Comparison of ENCODE assay signal across 14 cellular contexts in the genomic region with DNA sequence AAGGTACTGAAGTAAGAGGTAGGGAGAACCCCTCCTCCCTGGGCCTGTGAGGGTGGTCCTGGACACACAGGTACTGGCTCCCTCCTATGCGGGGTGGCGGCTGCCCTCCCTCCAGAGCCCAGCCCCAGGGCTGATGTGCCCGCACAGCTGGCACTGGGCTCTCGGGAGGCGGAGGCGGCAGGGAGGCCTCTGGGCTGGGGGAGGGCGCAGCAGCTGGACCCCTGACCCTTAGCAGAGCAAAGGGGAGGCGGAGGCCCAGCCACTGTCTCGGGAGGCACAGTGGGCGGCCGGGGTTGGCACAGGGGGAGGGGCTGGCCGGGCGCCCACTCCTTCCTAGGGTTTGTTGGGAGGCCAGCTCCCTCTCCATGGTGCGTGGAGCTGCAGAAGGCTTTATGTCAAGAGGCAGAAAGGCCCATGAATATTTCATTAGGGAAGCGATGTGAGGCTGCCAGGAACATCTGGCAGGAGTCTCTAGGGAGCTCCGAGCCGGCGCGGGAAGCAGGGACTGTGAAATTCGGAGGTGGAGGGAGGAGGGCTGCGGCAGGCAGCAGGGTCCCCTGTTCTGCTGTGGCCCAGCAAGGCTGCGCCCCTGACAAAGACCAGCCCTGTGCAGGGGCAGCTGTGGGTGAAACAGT. TPM values are rescaled to one million over a fixed set of nuclear protein-coding genes. Genes with fewer than 3 reads are reported as not detected.
DNase-seq lines count a peak whose midpoint lies in the region; ATAC-seq, FAIRE-seq and TF ChIP-seq lines count a peak whose summit lies in the region.
"Had no signal": no experiment of that assay in that cellular context is flagged by ENCODE, and none has a peak within 500 bp of the region (broad histone marks: within the 10 kb centered on the region; RNA-seq: fewer than 3 reads in every experiment).

No MANE protein-coding gene starts in this region.

- no peak for TF ChIP-seq POLR2A in GM12892 (IDR thresholded peaks at IDR 0.05; ENCODE audit: low read depth, low read length)

- peak overlapping the region; percentile 50 for H3K27ac Mint-ChIP-seq in activated T-helper 17 cell treated with anti-CD3 and anti-CD28 coated beads, Interleukin-2, amount 50 U/mL, for 72 hours
- no peak overlapping the region for H3K27ac Mint-ChIP-seq in nephron progenitor cell
- no peak overlapping the region for H3K27ac Mint-ChIP-seq in activated CD4-positive, alpha-beta T cell treated with anti-CD3 and anti-CD28 coated beads, Interleukin-2, amount 10 ng/mL, durations not matched to agents 24 days and 14 days
- H3K27ac Mint-ChIP-seq: activated T-cell treated with anti-CD3 and anti-CD28 coated beads, Interleukin-2, amount 50 U/mL, for 24 hours had no signal

- peaks cover 91% of the 10 kb centered on the region for H3K27me3 ChIP-seq in BE2C

- no peak for FAIRE-seq in GM12892 (lab: Jason Lieb, UNC)

- H3K36me3 Mint-ChIP-seq in activated T-helper 17 cell treated with anti-CD3 and anti-CD28 coated beads, Interleukin-2, amount 50 U/mL, for 72 hours (ENCODE audit: low read depth), result no peaks in the 10 kb centered on the region
- H3K36me3 Mint-ChIP-seq in nephron progenitor cell (ENCODE audit: low read depth), result no peaks in the 10 kb centered on the region
- H3K36me3 Mint-ChIP-seq in activated CD4-positive, alpha-beta T cell treated with anti-CD3 and anti-CD28 coated beads, Interleukin-2, amount 10 ng/mL, durations not matched to agents 24 days and 14 days (ENCODE audit: low read depth), result no peaks in the 10 kb centered on the region

- no peak overlapping the region for H3K4me3 ChIP-seq in BE2C (ENCODE audit: low read depth, low read length)

- TF ChIP-seq CTCF in BE2C (IDR thresholded peaks at IDR 0.05; ENCODE audit: low read depth, low read length) (no peak), nephron progenitor cell (IDR thresholded peaks at IDR 0.05) (no peak)

- H3K36me3 ChIP-seq in BE2C, result no peaks in the 10 kb centered on the region

- peak; percentile 42 for DNase-seq in BE2C
- peak; percentile 78 for DNase-seq in NCI-H1694 treated with DMSO at 0.1 percent for 48 hours (lab: John Stamatoyannopoulos, UW)
- peak; percentile 47 for DNase-seq in nephron progenitor cell
- no peak for DNase-seq in activated CD4-positive, alpha-beta T cell treated with anti-CD3 and anti-CD28 coated beads, Interleukin-2, amount 10 ng/mL, durations not matched to agents 24 days and 14 days
- DNase-seq in COLO829 (ENCODE audit: low spot score), result no peak
- DNase-seq in NK-92 treated with Interleukin-12 subunit alpha and Interleukin-12 subunit beta, amount 100 ng/mL, for 24 hours (lab: John Stamatoyannopoulos, UW), result no peak
- no peak for DNase-seq in GM12892 (ENCODE audit: insufficient read length)
- DNase-seq: activated CD4-positive, CD25-positive, alpha-beta regulatory T cell treated with anti-CD3 and anti-CD28 coated beads, Interleukin-2, amount 50 U/mL, for 72 hours; activated T-cell treated with anti-CD3 and anti-CD28 coated beads, Interleukin-2, amount 50 U/mL, for 24 hours; dermis blood vessel endothelial cell; KBM-7; midbrain; NCI-H146 had no signal

- H3K4me1 ChIP-seq in BE2C, result no peaks in the 10 kb centered on the region

- H3K27me3 Mint-ChIP-seq in activated T-helper 17 cell treated with anti-CD3 and anti-CD28 coated beads, Interleukin-2, amount 50 U/mL, for 72 hours, result no peaks in the 10 kb centered on the region
- H3K27me3 Mint-ChIP-seq in nephron progenitor cell (ENCODE audit: low read depth, poor library complexity), result peaks cover 18% of the 10 kb centered on the region
- H3K27me3 Mint-ChIP-seq in activated CD4-positive, alpha-beta T cell treated with anti-CD3 and anti-CD28 coated beads, Interleukin-2, amount 10 ng/mL, durations not matched to agents 24 days and 14 days, result peaks cover 2% of the 10 kb centered on the region

- H3K4me3 Mint-ChIP-seq in activated T-helper 17 cell treated with anti-CD3 and anti-CD28 coated beads, Interleukin-2, amount 50 U/mL, for 72 hours, result no peak overlapping the region
- no peak overlapping the region for H3K4me3 Mint-ChIP-seq in nephron progenitor cell
- no peak overlapping the region for H3K4me3 Mint-ChIP-seq in activated CD4-positive, alpha-beta T cell treated with anti-CD3 and anti-CD28 coated beads, Interleukin-2, amount 10 ng/mL, durations not matched to agents 24 days and 14 days
- H3K4me3 Mint-ChIP-seq: activated T-cell treated with anti-CD3 and anti-CD28 coated beads, Interleukin-2, amount 50 U/mL, for 24 hours had no signal

- H3K9me3 Mint-ChIP-seq in activated T-helper 17 cell treated with anti-CD3 and anti-CD28 coated beads, Interleukin-2, amount 50 U/mL, for 72 hours, result peaks cover 5% of the 10 kb centered on the region
- no peaks in the 10 kb centered on the region for H3K9me3 Mint-ChIP-seq in nephron progenitor cell
- peaks cover 4% of the 10 kb centered on the region for H3K9me3 Mint-ChIP-seq in activated CD4-positive, alpha-beta T cell treated with anti-CD3 and anti-CD28 coated beads, Interleukin-2, amount 10 ng/mL, durations not matched to agents 24 days and 14 days

- intact Hi-C loops in activated CD4-positive, alpha-beta T cell treated with anti-CD3 and anti-CD28 coated beads, Interleukin-2, amount 10 ng/mL, durations not matched to agents 24 days and 14 days (cut with micrococcal nuclease), result no loop called here

- H3K4me1 Mint-ChIP-seq in activated T-helper 17 cell treated with anti-CD3 and anti-CD28 coated beads, Interleukin-2, amount 50 U/mL, for 72 hours, result no peaks in the 10 kb centered on the region
- H3K4me1 Mint-ChIP-seq in nephron progenitor cell, result peaks cover 22% of the 10 kb centered on the region
- peaks cover 2% of the 10 kb centered on the region for H3K4me1 Mint-ChIP-seq in activated CD4-positive, alpha-beta T cell treated with anti-CD3 and anti-CD28 coated beads, Interleukin-2, amount 10 ng/mL, durations not matched to agents 24 days and 14 days

- no peaks in the 10 kb centered on the region for H3K9me3 ChIP-seq in BE2C

- ATAC-seq in activated T-helper 17 cell treated with anti-CD3 and anti-CD28 coated beads, Interleukin-2, amount 50 U/mL, for 72 hours (replicated peaks), result no peak

RNA-seq across cellular contexts. Expression of gene ACSF3, which starts 44.1 kb away (rescaled TPM):
- polyA plus RNA-seq in BE2C (2012; ENCODE audit: insufficient read depth, insufficient read length, low read depth), result 27.6 TPM
- total RNA-seq in activated T-helper 17 cell treated with anti-CD3 and anti-CD28 coated beads, Interleukin-2, amount 50 U/mL, for 72 hours, result 10 to 100 TPM; 35.4 to 47.9 TPM
- total RNA-seq in activated CD4-positive, alpha-beta T cell treated with anti-CD3 and anti-CD28 coated beads, Interleukin-2, amount 10 ng/mL, durations not matched to agents 24 days and 14 days, result 41.1 and 41.6 TPM in 2 replicates
- 17.1 TPM for polyA plus RNA-seq in GM12892 (2012; ENCODE audit: missing spikeins)

Comparison
In these comparisons a context has a peak if more than half of its experiments do, and no peak if none do; other contexts are left out.
1. DNase-seq: peak in BE2C (single experiment), NCI-H1694 treated with DMSO at 0.1 percent for 48 hours (single experiment) and nephron progenitor cell (single experiment); none in activated CD4-positive, alpha-beta T cell treated with anti-CD3 and anti-CD28 coated beads, Interleukin-2, amount 10 ng/mL, durations not matched to agents 24 days and 14 days (single experiment), COLO829 (single experiment), NK-92 treated with Interleukin-12 subunit alpha and Interleukin-12 subunit beta, amount 100 ng/mL, for 24 hours (single experiment) and GM12892 (single experiment).